ENCODE assay signal across 21 cellular contexts in the genomic region with DNA sequence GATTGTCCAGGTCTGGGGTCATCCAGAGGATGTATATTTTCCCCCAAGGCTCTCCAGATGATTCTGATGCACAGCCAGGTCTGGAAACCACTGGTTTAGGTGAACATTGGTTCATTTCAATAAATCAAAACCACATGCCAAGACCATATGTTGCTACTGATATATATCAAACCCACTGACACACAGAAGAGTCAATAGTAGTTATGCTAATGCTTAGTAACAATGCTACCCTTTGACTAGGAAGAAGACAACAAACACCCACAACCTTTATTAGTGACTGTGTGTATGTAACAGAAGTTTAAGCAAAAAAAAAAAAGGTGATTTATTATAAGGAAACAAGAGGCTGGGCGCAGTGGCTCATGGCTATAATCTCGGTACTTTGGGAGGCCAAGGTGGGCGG.
"Had no signal": no experiment of that assay in that cellular context is flagged by ENCODE, and none has a peak within 500 bp of the region (broad histone marks: within the 10 kb centered on the region; RNA-seq: fewer than 3 reads in every experiment).

No MANE protein-coding gene starts in this region.

- H3K27ac Mint-ChIP-seq: dendritic cell treated with granulocyte-macrophage colony-stimulating factor and Interleukin-4, amounts not matched to agents 40 ng/mL and 50 ng/mL, for 4 days; effector memory CD8-positive, alpha-beta T cell; naive thymus-derived CD4-positive, alpha-beta T cell; stimulated activated naive B cell treated with anti-CD40 and anti-IgM and Interleukin-4, amounts not matched to agents 10 μg/mL and 1 μg/mL and 100 μg/mL, for 72 hours; type B pancreatic cell had no signal

- H3K9me3 Mint-ChIP-seq: dendritic cell treated with granulocyte-macrophage colony-stimulating factor and Interleukin-4, amounts not matched to agents 40 ng/mL and 50 ng/mL, for 4 days; effector memory CD8-positive, alpha-beta T cell; stimulated activated naive B cell treated with anti-CD40 and anti-IgM and Interleukin-4, amounts not matched to agents 10 μg/mL and 1 μg/mL and 100 μg/mL, for 72 hours had no signal

- DNase-seq: effector memory CD8-positive, alpha-beta T cell; glutamatergic neuron; islet precursor cell; mammary epithelial cell; naive thymus-derived CD4-positive, alpha-beta T cell; nephron progenitor cell; psoas muscle; retina; spleen; stimulated activated CD4-positive, alpha-beta T cell treated with anti-CD3 and anti-CD28 coated beads, Interleukin-15, amount 100 ng/mL, for 24 hours; stimulated activated CD4-positive, alpha-beta T cell treated with anti-CD3 and anti-CD28 coated beads, Interleukin-1b, Interleukin-23, amount 100 ng/mL, for 48 hours; stimulated activated CD4-positive, alpha-beta T cell treated with anti-CD3 and anti-CD28 coated beads, Interleukin-4, amount 100 ng/mL, for 24 hours; stimulated activated naive B cell treated with anti-CD40 and anti-IgM and Interleukin-4, amounts not matched to agents 10 μg/mL and 1 μg/mL and 100 μg/mL, for 72 hours; thyroid gland had no signal

- H3K4me1 Mint-ChIP-seq: stimulated activated naive B cell treated with anti-CD40 and anti-IgM and Interleukin-4, amounts not matched to agents 10 μg/mL and 1 μg/mL and 100 μg/mL, for 72 hours had no signal

- ATAC-seq: effector memory CD8-positive, alpha-beta T cell; gastroesophageal sphincter; left lobe of liver; naive thymus-derived CD4-positive, alpha-beta T cell; psoas muscle; sciatic nerve; stimulated activated naive B cell treated with anti-CD40 and anti-IgM and Interleukin-4, amounts not matched to agents 10 μg/mL and 1 μg/mL and 100 μg/mL, for 72 hours had no signal

- H3K27ac ChIP-seq: epithelial cell of prostate, esophagus muscularis mucosa, gastroesophageal sphincter, psoas muscle, spleen, thyroid gland had no signal

- H3K27me3 Mint-ChIP-seq: dendritic cell treated with granulocyte-macrophage colony-stimulating factor and Interleukin-4, amounts not matched to agents 40 ng/mL and 50 ng/mL, for 4 days had no signal

- H3K4me3 Mint-ChIP-seq: dendritic cell treated with granulocyte-macrophage colony-stimulating factor and Interleukin-4, amounts not matched to agents 40 ng/mL and 50 ng/mL, for 4 days; effector memory CD8-positive, alpha-beta T cell; naive thymus-derived CD4-positive, alpha-beta T cell; nephron progenitor cell; stimulated activated naive B cell treated with anti-CD40 and anti-IgM and Interleukin-4, amounts not matched to agents 10 μg/mL and 1 μg/mL and 100 μg/mL, for 72 hours; type B pancreatic cell had no signal

- H3K4me1 ChIP-seq: esophagus muscularis mucosa, gastroesophageal sphincter, psoas muscle, spleen, thyroid gland had no signal

- H3K4me3 ChIP-seq: esophagus muscularis mucosa, gastroesophageal sphincter, psoas muscle, spleen, thyroid gland had no signal

- H3K36me3 ChIP-seq: esophagus muscularis mucosa, gastroesophageal sphincter, spleen, thyroid gland had no signal

- H3K36me3 Mint-ChIP-seq: naive thymus-derived CD4-positive, alpha-beta T cell; stimulated activated naive B cell treated with anti-CD40 and anti-IgM and Interleukin-4, amounts not matched to agents 10 μg/mL and 1 μg/mL and 100 μg/mL, for 72 hours; type B pancreatic cell had no signal

- H3K27me3 ChIP-seq: esophagus muscularis mucosa, gastroesophageal sphincter, thyroid gland had no signal

- H3K9me3 ChIP-seq: esophagus muscularis mucosa, gastroesophageal sphincter, psoas muscle, spleen, thyroid gland had no signal
